ENCODE assay signal across 1 cellular context in genomic region chr7:37337522-37337921, GRCh38.
TF ChIP-seq lines count a peak whose summit lies in the region.

No MANE protein-coding gene starts in this region.

TF ChIP-seq in GM12878, 131 proteins besides CTCF, POLR2A, EP300 and RAD21 (continued from another document):
- TF ChIP-seq, protein P1, sequence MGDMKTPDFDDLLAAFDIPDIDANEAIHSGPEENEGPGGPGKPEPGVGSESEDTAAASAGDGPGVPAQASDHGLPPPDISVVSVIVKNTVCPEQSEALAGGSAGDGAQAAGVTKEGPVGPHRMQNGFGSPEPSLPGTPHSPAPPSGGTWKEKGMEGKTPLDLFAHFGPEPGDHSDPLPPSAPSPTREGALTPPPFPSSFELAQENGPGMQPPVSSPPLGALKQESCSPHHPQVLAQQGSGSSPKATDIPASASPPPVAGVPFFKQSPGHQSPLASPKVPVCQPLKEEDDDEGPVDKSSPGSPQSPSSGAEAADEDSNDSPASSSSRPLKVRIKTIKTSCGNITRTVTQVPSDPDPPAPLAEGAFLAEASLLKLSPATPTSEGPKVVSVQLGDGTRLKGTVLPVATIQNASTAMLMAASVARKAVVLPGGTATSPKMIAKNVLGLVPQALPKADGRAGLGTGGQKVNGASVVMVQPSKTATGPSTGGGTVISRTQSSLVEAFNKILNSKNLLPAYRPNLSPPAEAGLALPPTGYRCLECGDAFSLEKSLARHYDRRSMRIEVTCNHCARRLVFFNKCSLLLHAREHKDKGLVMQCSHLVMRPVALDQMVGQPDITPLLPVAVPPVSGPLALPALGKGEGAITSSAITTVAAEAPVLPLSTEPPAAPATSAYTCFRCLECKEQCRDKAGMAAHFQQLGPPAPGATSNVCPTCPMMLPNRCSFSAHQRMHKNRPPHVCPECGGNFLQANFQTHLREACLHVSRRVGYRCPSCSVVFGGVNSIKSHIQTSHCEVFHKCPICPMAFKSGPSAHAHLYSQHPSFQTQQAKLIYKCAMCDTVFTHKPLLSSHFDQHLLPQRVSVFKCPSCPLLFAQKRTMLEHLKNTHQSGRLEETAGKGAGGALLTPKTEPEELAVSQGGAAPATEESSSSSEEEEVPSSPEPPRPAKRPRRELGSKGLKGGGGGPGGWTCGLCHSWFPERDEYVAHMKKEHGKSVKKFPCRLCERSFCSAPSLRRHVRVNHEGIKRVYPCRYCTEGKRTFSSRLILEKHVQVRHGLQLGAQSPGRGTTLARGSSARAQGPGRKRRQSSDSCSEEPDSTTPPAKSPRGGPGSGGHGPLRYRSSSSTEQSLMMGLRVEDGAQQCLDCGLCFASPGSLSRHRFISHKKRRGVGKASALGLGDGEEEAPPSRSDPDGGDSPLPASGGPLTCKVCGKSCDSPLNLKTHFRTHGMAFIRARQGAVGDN (IDR thresholded peaks at IDR 0.05): no peak
- TF ChIP-seq ZNF207 (IDR thresholded peaks at IDR 0.05; ENCODE audit: borderline replicate concordance): no peak
